Comparison of ENCODE assay signal across 1 cellular context in the genomic region with DNA sequence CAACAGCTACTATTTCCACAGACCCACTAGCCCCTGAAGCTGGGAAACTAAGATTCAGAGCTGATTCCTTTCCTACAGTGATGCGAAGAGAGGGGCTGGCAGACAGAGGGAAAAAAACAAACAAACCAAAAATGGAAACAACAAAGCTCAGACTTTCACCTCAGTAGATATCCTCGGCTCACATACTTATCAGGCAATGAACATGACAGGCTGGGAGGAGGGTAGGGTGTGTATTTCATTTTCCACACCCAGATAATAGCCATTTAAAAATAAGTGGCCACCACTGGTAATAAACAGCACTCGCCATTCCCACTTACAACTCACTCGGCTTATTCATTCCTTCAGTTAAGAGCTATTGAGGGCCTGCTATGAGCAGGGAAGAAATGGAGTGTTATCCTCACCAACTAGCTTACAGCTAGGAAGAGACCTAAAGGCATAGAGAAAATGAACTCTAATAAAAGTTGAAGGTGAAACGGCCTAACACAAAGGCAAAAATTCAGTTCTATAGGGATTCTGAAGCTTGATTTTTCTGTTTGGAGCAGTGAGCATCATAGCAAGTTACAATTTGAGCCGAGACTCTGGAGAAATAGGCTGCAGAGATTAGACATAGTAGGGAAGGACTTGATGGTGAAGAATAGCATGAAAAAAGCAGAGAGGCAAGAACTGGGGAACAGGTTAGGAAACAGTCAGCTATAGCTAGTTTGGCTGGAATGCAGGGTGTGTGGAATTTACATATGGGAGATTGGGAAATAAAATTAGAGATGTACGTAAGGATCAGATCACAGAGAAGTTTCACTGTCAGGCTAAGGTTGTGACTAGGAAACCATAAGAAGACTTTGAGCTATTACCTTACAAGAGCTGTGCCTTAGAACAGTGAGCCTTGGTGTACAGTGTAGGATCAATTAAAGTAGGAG.
TF ChIP-seq lines count a peak whose summit lies in the region.

No MANE protein-coding gene starts in this region.

TF ChIP-seq in HepG2, 621 proteins besides CTCF, POLR2A, EP300 and RAD21 (continued from another document and continues in another):
- TF ChIP-seq, protein P1, sequence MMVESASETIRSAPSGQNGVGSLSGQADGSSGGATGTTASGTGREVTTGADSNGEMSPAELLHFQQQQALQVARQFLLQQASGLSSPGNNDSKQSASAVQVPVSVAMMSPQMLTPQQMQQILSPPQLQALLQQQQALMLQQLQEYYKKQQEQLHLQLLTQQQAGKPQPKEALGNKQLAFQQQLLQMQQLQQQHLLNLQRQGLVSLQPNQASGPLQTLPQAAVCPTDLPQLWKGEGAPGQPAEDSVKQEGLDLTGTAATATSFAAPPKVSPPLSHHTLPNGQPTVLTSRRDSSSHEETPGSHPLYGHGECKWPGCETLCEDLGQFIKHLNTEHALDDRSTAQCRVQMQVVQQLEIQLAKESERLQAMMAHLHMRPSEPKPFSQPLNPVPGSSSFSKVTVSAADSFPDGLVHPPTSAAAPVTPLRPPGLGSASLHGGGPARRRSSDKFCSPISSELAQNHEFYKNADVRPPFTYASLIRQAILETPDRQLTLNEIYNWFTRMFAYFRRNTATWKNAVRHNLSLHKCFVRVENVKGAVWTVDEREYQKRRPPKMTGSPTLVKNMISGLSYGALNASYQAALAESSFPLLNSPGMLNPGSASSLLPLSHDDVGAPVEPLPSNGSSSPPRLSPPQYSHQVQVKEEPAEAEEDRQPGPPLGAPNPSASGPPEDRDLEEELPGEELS (CRISPR knock-in tag; IDR thresholded peaks at IDR 0.05): peak; percentile 86
- TF ChIP-seq SSRP1 (CRISPR knock-in tag; IDR thresholded peaks at IDR 0.05) (no peak), RXRB (CRISPR knock-in tag; IDR thresholded peaks at IDR 0.05; ENCODE audit: borderline replicate concordance) (peak; percentile 60; the same call in 1 of the 2 replicates), ZNF782 (CRISPR knock-in tag; IDR thresholded peaks at IDR 0.05; ENCODE audit: borderline replicate concordance) (no peak), BRD4 (CRISPR knock-in tag; IDR thresholded peaks at IDR 0.05) (peak; percentile 56), NFE2L1 (CRISPR knock-in tag; IDR thresholded peaks at IDR 0.05; ENCODE audit: borderline replicate concordance) (no peak), ZSCAN31 (CRISPR knock-in tag; IDR thresholded peaks at IDR 0.05; ENCODE audit: low read depth) (peak; percentile 74; the same call in 1 of the 2 replicates), MED8 (CRISPR knock-in tag; IDR thresholded peaks at IDR 0.05; ENCODE audit: insufficient replicate concordance) (peak; percentile 22), PHF20 (CRISPR knock-in tag; IDR thresholded peaks at IDR 0.05) (no peak; the same call in 1 of the 2 replicates), ZNF253 (CRISPR knock-in tag; IDR thresholded peaks at IDR 0.05; ENCODE audit: borderline replicate concordance) (no peak), ZNF629 (CRISPR knock-in tag; conservative IDR thresholded peaks at IDR 0.05) (no peak), ZNF225 (CRISPR knock-in tag; IDR thresholded peaks at IDR 0.05) (no peak), SMAD9 (CRISPR knock-in tag; IDR thresholded peaks at IDR 0.05) (0 out of 2 replicates have a peak, but pooled peaks have one; percentile 34), ZNF564 (CRISPR knock-in tag; IDR thresholded peaks at IDR 0.05) (0 out of 2 replicates have a peak, but pooled peaks have one; percentile 22), RBFOX2 (IDR thresholded peaks at IDR 0.05; ENCODE audit: low read depth, low read length) (peak; percentile 81; the same call in 1 of the 2 replicates), ZNF256 (CRISPR knock-in tag; conservative IDR thresholded peaks at IDR 0.05) (0 out of 2 replicates have a peak, but pooled peaks have one; percentile 15), KDM2A (CRISPR knock-in tag; IDR thresholded peaks at IDR 0.05; ENCODE audit: borderline replicate concordance, low read depth) (no peak), ZBTB1 (CRISPR knock-in tag; IDR thresholded peaks at IDR 0.05; ENCODE audit: borderline replicate concordance) (no peak), GZF1 (CRISPR knock-in tag; IDR thresholded peaks at IDR 0.05) (no peak), NONO (IDR thresholded peaks at IDR 0.05) (no peak), NONO (CRISPR knock-in tag; conservative IDR thresholded peaks at IDR 0.05) (peak; percentile 15; the same call in 1 of the 2 replicates)
- TF ChIP-seq, protein P2, sequence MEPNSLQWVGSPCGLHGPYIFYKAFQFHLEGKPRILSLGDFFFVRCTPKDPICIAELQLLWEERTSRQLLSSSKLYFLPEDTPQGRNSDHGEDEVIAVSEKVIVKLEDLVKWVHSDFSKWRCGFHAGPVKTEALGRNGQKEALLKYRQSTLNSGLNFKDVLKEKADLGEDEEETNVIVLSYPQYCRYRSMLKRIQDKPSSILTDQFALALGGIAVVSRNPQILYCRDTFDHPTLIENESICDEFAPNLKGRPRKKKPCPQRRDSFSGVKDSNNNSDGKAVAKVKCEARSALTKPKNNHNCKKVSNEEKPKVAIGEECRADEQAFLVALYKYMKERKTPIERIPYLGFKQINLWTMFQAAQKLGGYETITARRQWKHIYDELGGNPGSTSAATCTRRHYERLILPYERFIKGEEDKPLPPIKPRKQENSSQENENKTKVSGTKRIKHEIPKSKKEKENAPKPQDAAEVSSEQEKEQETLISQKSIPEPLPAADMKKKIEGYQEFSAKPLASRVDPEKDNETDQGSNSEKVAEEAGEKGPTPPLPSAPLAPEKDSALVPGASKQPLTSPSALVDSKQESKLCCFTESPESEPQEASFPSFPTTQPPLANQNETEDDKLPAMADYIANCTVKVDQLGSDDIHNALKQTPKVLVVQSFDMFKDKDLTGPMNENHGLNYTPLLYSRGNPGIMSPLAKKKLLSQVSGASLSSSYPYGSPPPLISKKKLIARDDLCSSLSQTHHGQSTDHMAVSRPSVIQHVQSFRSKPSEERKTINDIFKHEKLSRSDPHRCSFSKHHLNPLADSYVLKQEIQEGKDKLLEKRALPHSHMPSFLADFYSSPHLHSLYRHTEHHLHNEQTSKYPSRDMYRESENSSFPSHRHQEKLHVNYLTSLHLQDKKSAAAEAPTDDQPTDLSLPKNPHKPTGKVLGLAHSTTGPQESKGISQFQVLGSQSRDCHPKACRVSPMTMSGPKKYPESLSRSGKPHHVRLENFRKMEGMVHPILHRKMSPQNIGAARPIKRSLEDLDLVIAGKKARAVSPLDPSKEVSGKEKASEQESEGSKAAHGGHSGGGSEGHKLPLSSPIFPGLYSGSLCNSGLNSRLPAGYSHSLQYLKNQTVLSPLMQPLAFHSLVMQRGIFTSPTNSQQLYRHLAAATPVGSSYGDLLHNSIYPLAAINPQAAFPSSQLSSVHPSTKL (CRISPR knock-in tag; IDR thresholded peaks at IDR 0.05): peak; percentile 47
- TF ChIP-seq, protein P3, sequence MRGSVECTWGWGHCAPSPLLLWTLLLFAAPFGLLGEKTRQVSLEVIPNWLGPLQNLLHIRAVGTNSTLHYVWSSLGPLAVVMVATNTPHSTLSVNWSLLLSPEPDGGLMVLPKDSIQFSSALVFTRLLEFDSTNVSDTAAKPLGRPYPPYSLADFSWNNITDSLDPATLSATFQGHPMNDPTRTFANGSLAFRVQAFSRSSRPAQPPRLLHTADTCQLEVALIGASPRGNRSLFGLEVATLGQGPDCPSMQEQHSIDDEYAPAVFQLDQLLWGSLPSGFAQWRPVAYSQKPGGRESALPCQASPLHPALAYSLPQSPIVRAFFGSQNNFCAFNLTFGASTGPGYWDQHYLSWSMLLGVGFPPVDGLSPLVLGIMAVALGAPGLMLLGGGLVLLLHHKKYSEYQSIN (CRISPR knock-in tag; IDR thresholded peaks at IDR 0.05; ENCODE audit: borderline replicate concordance): no peak
- TF ChIP-seq, protein P4, sequence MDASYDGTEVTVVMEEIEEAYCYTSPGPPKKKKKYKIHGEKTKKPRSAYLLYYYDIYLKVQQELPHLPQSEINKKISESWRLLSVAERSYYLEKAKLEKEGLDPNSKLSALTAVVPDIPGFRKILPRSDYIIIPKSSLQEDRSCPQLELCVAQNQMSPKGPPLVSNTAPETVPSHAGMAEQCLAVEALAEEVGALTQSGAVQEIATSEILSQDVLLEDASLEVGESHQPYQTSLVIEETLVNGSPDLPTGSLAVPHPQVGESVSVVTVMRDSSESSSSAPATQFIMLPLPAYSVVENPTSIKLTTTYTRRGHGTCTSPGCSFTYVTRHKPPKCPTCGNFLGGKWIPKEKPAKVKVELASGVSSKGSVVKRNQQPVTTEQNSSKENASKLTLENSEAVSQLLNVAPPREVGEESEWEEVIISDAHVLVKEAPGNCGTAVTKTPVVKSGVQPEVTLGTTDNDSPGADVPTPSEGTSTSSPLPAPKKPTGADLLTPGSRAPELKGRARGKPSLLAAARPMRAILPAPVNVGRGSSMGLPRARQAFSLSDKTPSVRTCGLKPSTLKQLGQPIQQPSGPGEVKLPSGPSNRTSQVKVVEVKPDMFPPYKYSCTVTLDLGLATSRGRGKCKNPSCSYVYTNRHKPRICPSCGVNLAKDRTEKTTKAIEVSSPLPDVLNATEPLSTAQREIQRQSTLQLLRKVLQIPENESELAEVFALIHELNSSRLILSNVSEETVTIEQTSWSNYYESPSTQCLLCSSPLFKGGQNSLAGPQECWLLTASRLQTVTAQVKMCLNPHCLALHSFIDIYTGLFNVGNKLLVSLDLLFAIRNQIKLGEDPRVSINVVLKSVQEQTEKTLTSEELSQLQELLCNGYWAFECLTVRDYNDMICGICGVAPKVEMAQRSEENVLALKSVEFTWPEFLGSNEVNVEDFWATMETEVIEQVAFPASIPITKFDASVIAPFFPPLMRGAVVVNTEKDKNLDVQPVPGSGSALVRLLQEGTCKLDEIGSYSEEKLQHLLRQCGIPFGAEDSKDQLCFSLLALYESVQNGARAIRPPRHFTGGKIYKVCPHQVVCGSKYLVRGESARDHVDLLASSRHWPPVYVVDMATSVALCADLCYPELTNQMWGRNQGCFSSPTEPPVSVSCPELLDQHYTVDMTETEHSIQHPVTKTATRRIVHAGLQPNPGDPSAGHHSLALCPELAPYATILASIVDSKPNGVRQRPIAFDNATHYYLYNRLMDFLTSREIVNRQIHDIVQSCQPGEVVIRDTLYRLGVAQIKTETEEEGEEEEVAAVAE (CRISPR knock-in tag; IDR thresholded peaks at IDR 0.05; ENCODE audit: borderline replicate concordance): 0 out of 2 replicates have a peak, but pooled peaks have one; percentile 39
- TF ChIP-seq, protein P5, sequence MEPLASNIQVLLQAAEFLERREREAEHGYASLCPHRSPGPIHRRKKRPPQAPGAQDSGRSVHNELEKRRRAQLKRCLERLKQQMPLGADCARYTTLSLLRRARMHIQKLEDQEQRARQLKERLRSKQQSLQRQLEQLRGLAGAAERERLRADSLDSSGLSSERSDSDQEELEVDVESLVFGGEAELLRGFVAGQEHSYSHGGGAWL (CRISPR knock-in tag; IDR thresholded peaks at IDR 0.05): no peak
- TF ChIP-seq, protein P6, sequence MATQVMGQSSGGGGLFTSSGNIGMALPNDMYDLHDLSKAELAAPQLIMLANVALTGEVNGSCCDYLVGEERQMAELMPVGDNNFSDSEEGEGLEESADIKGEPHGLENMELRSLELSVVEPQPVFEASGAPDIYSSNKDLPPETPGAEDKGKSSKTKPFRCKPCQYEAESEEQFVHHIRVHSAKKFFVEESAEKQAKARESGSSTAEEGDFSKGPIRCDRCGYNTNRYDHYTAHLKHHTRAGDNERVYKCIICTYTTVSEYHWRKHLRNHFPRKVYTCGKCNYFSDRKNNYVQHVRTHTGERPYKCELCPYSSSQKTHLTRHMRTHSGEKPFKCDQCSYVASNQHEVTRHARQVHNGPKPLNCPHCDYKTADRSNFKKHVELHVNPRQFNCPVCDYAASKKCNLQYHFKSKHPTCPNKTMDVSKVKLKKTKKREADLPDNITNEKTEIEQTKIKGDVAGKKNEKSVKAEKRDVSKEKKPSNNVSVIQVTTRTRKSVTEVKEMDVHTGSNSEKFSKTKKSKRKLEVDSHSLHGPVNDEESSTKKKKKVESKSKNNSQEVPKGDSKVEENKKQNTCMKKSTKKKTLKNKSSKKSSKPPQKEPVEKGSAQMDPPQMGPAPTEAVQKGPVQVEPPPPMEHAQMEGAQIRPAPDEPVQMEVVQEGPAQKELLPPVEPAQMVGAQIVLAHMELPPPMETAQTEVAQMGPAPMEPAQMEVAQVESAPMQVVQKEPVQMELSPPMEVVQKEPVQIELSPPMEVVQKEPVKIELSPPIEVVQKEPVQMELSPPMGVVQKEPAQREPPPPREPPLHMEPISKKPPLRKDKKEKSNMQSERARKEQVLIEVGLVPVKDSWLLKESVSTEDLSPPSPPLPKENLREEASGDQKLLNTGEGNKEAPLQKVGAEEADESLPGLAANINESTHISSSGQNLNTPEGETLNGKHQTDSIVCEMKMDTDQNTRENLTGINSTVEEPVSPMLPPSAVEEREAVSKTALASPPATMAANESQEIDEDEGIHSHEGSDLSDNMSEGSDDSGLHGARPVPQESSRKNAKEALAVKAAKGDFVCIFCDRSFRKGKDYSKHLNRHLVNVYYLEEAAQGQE (IDR thresholded peaks at IDR 0.05; ENCODE audit: borderline replicate concordance in 1 of 2, low read depth in 1 of 2, low read length in 2 of 2): 0 out of 4 replicates have a peak, but pooled peaks of 1 of the 2 experiments have one; percentile 43
- TF ChIP-seq, protein P7, sequence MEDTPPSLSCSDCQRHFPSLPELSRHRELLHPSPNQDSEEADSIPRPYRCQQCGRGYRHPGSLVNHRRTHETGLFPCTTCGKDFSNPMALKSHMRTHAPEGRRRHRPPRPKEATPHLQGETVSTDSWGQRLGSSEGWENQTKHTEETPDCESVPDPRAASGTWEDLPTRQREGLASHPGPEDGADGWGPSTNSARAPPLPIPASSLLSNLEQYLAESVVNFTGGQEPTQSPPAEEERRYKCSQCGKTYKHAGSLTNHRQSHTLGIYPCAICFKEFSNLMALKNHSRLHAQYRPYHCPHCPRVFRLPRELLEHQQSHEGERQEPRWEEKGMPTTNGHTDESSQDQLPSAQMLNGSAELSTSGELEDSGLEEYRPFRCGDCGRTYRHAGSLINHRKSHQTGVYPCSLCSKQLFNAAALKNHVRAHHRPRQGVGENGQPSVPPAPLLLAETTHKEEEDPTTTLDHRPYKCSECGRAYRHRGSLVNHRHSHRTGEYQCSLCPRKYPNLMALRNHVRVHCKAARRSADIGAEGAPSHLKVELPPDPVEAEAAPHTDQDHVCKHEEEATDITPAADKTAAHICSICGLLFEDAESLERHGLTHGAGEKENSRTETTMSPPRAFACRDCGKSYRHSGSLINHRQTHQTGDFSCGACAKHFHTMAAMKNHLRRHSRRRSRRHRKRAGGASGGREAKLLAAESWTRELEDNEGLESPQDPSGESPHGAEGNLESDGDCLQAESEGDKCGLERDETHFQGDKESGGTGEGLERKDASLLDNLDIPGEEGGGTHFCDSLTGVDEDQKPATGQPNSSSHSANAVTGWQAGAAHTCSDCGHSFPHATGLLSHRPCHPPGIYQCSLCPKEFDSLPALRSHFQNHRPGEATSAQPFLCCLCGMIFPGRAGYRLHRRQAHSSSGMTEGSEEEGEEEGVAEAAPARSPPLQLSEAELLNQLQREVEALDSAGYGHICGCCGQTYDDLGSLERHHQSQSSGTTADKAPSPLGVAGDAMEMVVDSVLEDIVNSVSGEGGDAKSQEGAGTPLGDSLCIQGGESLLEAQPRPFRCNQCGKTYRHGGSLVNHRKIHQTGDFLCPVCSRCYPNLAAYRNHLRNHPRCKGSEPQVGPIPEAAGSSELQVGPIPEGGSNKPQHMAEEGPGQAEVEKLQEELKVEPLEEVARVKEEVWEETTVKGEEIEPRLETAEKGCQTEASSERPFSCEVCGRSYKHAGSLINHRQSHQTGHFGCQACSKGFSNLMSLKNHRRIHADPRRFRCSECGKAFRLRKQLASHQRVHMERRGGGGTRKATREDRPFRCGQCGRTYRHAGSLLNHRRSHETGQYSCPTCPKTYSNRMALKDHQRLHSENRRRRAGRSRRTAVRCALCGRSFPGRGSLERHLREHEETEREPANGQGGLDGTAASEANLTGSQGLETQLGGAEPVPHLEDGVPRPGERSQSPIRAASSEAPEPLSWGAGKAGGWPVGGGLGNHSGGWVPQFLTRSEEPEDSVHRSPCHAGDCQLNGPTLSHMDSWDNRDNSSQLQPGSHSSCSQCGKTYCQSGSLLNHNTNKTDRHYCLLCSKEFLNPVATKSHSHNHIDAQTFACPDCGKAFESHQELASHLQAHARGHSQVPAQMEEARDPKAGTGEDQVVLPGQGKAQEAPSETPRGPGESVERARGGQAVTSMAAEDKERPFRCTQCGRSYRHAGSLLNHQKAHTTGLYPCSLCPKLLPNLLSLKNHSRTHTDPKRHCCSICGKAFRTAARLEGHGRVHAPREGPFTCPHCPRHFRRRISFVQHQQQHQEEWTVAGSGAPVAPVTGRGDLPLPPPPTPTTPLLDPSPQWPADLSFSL (CRISPR knock-in tag; IDR thresholded peaks at IDR 0.05): no peak
